ENCODE assay signal across 8 cellular contexts in the genomic region with DNA sequence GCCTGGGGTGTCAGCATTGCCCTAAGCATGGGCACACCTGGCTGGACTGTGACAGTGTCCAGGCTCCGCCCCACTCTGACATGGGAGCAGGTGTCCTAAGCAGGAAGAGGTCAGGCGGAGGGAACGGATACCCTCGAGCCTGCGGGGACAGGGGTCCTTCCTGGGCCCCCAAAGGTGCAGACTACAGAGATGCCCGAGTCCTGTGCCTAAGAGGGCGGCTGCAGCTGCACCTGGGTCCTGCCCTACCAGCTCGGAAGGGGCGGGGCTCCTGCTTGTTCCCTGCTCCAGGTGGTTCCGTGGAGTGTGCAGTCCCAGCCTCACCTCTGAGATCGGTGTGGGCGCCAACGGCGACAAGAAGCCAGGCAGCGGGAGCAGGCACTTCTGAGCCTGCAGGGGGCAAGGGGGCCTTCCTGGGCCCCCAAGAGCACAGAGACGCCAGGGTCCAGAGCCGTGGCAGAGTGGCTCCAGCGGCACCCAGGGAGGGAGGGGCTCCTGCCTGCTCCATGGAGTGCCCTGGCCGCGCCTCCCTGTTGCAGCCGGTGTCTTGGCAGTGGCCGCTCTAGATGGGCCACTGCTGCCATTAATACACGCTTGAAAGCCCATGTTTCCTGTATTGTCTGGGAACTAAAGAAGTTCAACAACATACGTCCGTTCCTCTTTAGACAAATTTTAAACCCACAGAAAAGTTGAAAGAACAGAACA.
A peak's percentile ranks its signal among the peaks of the same experiment; 100 is the strongest.
DNase-seq lines count a peak whose midpoint lies in the region; ATAC-seq and TF ChIP-seq lines count a peak whose summit lies in the region.

No MANE protein-coding gene starts in this region.

- 50% methylated on average over 8 of the region's 25 CpGs for WGBS in suprapubic skin

- H3K27ac ChIP-seq in suprapubic skin = no peak overlapping the region

- H3K9me3 ChIP-seq in suprapubic skin = no peaks in the 10 kb centered on the region

- TF ChIP-seq CTCF in suprapubic skin (IDR thresholded peaks at IDR 0.05) = no peak

- DNase-seq in NCI-H1436 (lab: John Stamatoyannopoulos, UW) = peak; percentile 52
- DNase-seq in NCI-H1436 treated with DMSO at 0.1 percent for 48 hours (lab: John Stamatoyannopoulos, UW) = no peak
- DNase-seq in NCI-H748 (lab: John Stamatoyannopoulos, UW; ENCODE audit: unreplicated experiment) = peak; percentile 91
- DNase-seq in islet precursor cell = peak; percentile 68
- no peak for DNase-seq in suprapubic skin (ENCODE audit: low spot score in 2 of 2)
- DNase-seq in LoVo (ENCODE audit: low spot score) = no peak
- DNase-seq in NK-92 treated with Interleukin-12 subunit alpha and Interleukin-12 subunit beta, amount 100 ng/mL, for 24 hours (lab: John Stamatoyannopoulos, UW) = no peak

- no peak for TF ChIP-seq POLR2A in suprapubic skin (IDR thresholded peaks at IDR 0.05)

- H3K36me3 ChIP-seq in suprapubic skin = no peaks in the 10 kb centered on the region

- no peaks in the 10 kb centered on the region for H3K27me3 ChIP-seq in suprapubic skin

- H3K4me3 ChIP-seq in suprapubic skin = peak overlapping the region; percentile 42

- no peak for ATAC-seq in HG03108 (IDR thresholded peaks at IDR 0.05; ENCODE audit: unreplicated experiment)

- TF ChIP-seq EP300 in suprapubic skin (IDR thresholded peaks at IDR 0.05) = no peak

- H3K4me1 ChIP-seq in suprapubic skin = peaks cover 18% of the 10 kb centered on the region

Comparison
In these comparisons a context has a peak if more than half of its experiments do, and no peak if none do; other contexts are left out.
1. DNase-seq: peak in NCI-H1436 (single experiment), NCI-H748 (single experiment) and islet precursor cell (single experiment); none in NCI-H1436 treated with DMSO at 0.1 percent for 48 hours (single experiment), suprapubic skin (0 of 2), LoVo (single experiment) and NK-92 treated with Interleukin-12 subunit alpha and Interleukin-12 subunit beta, amount 100 ng/mL, for 24 hours (single experiment).